In the genomic region with DNA sequence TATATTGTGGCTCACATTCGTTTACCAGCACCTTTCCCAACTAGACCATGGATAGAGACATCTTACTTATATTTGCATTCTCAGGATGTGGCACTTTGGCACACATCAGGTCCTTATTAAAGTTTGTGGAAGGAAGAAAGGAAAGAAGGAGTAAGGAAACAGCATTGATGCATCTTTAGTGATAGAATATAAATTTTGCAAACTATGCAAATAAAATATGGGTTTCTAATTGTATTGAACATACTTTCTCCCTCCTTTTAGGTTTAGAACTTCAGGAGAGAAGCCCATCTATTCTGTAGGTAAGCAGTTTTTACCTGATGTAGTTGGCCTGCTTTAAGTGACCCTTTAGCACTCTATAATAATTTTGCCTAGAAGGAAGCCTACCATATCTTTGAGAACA, we compare ENCODE assay signal across 34 cellular contexts. TPM values are rescaled to one million over a fixed set of nuclear protein-coding genes. Genes with fewer than 3 reads are reported as not detected.
DNase-seq lines count a peak whose midpoint lies in the region; ATAC-seq, FAIRE-seq and TF ChIP-seq lines count a peak whose summit lies in the region.
"Had no signal": no experiment of that assay in that cellular context is flagged by ENCODE, and none has a peak within 500 bp of the region (broad histone marks: within the 10 kb centered on the region; RNA-seq: fewer than 3 reads in every experiment).

No MANE protein-coding gene starts in this region.

- TF ChIP-seq EP300 in HepG2 (IDR thresholded peaks at IDR 0.05; ENCODE audit: low read depth in 2 of 2, low read length in 2 of 2) (no peak), HepG2 (CRISPR knock-in tag; IDR thresholded peaks at IDR 0.05; ENCODE audit: borderline replicate concordance) (no peak), A549 (IDR thresholded peaks at IDR 0.05) (no peak), K562 (IDR thresholded peaks at IDR 0.05; ENCODE audit: low read length) (no peak)

- H3K36me3 ChIP-seq in HepG2 (replicated peaks in 1 of 2; ENCODE audit: control insufficient read depth in 1 of 2, insufficient read depth in 2 of 2, low read length in 2 of 2) (peaks cover 0 to 22% of the 10 kb centered on the region in 2 experiments; a peak in 2 of 5 replicates), right lobe of liver (peaks cover 0 to 8% (median 0%) of the 10 kb centered on the region in 4 donors), IMR-90 (ENCODE audit: control insufficient read depth, insufficient read depth, low read length) (no peaks in the 10 kb centered on the region), K562 (ENCODE audit: control insufficient read depth, insufficient read depth, low read length) (peaks cover 17% of the 10 kb centered on the region; the same call in 2 of the 3 replicates), left lung (peaks cover 0 to 25% of the 10 kb centered on the region in 2 donors)

- H2AK5ac ChIP-seq in IMR-90 (ENCODE audit: low read depth, low read length): no peak overlapping the region

- CTCF ChIA-PET in HepG2 (lab: Yijun Ruan, JAX; ENCODE audit: low intra/inter-chr PET ratio, low total read pairs): no interaction called here
- CTCF ChIA-PET in A549 (lab: Yijun Ruan, JAX): no interaction called here
- CTCF ChIA-PET in IMR-90 (lab: Yijun Ruan, JAX): no interaction called here
- CTCF ChIA-PET in K562 (lab: Yijun Ruan, JAX; ENCODE audit: low intra/inter-chr PET ratio): no interaction called here

- H3K14ac ChIP-seq in IMR-90 (replicated peaks; ENCODE audit: low read depth, low read length): no peak overlapping the region

- no peak overlapping the region for H2BK20ac ChIP-seq in IMR-90 (ENCODE audit: low read depth, low read length)

- 87% methylated on average over 1 of the region's 1 CpG for WGBS in HepG2 (ENCODE audit: low lambda C conversion rate)
- 73% methylated on average over 1 of the region's 1 CpG for WGBS in right lobe of liver (ENCODE audit: insufficient coverage, low coverage, low lambda C conversion rate, missing lambda C conversion rate)
- WGBS in A549 (ENCODE audit: missing lambda C conversion rate): 58% methylated on average over 1 of the region's 1 CpG
- no CpG with 5 or more reads among the region's 1 CpG for WGBS in IMR-90 (ENCODE audit: extremely low coverage in 2 of 2, insufficient read length in 1 of 2), 2 experiments
- 27% methylated on average over 1 of the region's 1 CpG for WGBS in K562 (ENCODE audit: insufficient coverage, low coverage, missing lambda C conversion rate)

- in situ Hi-C loops in HepG2 (cut with HindIII; ENCODE audit: extremely low pct_ligation_motif_present, low pct_unique_long_range_greater_than_20kb) (no loop called here), IMR-90 (cut with MboI; ENCODE audit: low sequenced_read_pairs) (no loop called here), K562 (cut with MboI) (no loop called here)

- ATAC-seq in HepG2: no peak
- no peak for ATAC-seq in right lobe of liver
- ATAC-seq in A549: no peak
- no peak for ATAC-seq in IMR-90 (ENCODE audit: low read depth)
- ATAC-seq in K562: no peak
- no peak for ATAC-seq in left lung
- ATAC-seq: CD8-positive, alpha-beta T cell had no signal

- no peak overlapping the region for H3K18ac ChIP-seq in IMR-90 (ENCODE audit: low read depth, low read length)

- H2AFZ ChIP-seq in HepG2 (ENCODE audit: low read length): no peak overlapping the region
- no peak overlapping the region for H2AFZ ChIP-seq in IMR-90 (replicated peaks; ENCODE audit: low read length, poor library complexity)
- H2AFZ ChIP-seq in K562 (ENCODE audit: low read depth, low read length): no peak overlapping the region

- FAIRE-seq in HepG2 (lab: Jason Lieb, UNC): no peak
- no peak for FAIRE-seq in A549 (lab: Jason Lieb, UNC)
- FAIRE-seq in K562 (lab: Jason Lieb, UNC): no peak
- FAIRE-seq: A204.1, D721Med had no signal

- no peak for TF ChIP-seq RAD21 in HepG2 (CRISPR knock-in tag; IDR thresholded peaks at IDR 0.05)
- TF ChIP-seq RAD21 in A549 (conservative IDR thresholded peaks at IDR 0.05 in 1 of 2, IDR thresholded peaks at IDR 0.05 in 1 of 2): no peak
- no peak for TF ChIP-seq RAD21 in IMR-90 (IDR thresholded peaks at IDR 0.05; ENCODE audit: low read length)
- TF ChIP-seq RAD21 in K562 (CRISPR knock-in tag; conservative IDR thresholded peaks at IDR 0.05 in 1 of 2, IDR thresholded peaks at IDR 0.05 in 1 of 2): no peak

- H2BK120ac ChIP-seq in IMR-90 (ENCODE audit: low read depth, low read length): no peak overlapping the region

- peaks cover 2% of the 10 kb centered on the region; the same call in 1 of the 2 replicates for H3K9me1 ChIP-seq in IMR-90 (ENCODE audit: insufficient read depth, low read length)
- H3K9me1 ChIP-seq in K562 (ENCODE audit: control insufficient read depth, insufficient read depth, low read length): no peaks in the 10 kb centered on the region

- no peak overlapping the region for H4K91ac ChIP-seq in IMR-90 (ENCODE audit: insufficient read depth, low read depth, low read length)

- no peak overlapping the region for H3K9ac ChIP-seq in HepG2 (ENCODE audit: insufficient read depth, low read depth, low read length)
- H3K9ac ChIP-seq in IMR-90 (ENCODE audit: low read depth, low read length): no peak overlapping the region
- no peak overlapping the region for H3K9ac ChIP-seq in K562 (ENCODE audit: insufficient read depth in 1 of 2, low read depth in 2 of 2, low read length in 2 of 2)
- H3K9ac ChIP-seq: BLaER1; BLaER1 treated with 17β-estradiol and CSF1 and Interleukin-3, amounts not matched to agents 10 nM and 100 nM had no signal

- H3K27ac ChIP-seq in HepG2 (ENCODE audit: extremely low read length, insufficient read depth, low read length): no peak overlapping the region
- H3K27ac ChIP-seq in right lobe of liver: no peak overlapping the region
- no peak overlapping the region for H3K27ac ChIP-seq in A549
- no peak overlapping the region for H3K27ac ChIP-seq in IMR-90 (ENCODE audit: insufficient read depth, low read length)
- H3K27ac ChIP-seq in K562 (ENCODE audit: extremely low read depth, low read depth, low read length): no peak overlapping the region
- no peak overlapping the region for H3K27ac ChIP-seq in left lung
- H3K27ac ChIP-seq: 22Rv1; BLaER1; BLaER1 treated with 17β-estradiol and CSF1 and Interleukin-3, amounts not matched to agents 10 nM and 100 nM; C4-2B had no signal

- H4K20me1 ChIP-seq in HepG2 (ENCODE audit: insufficient read depth, low read length) (no peaks in the 10 kb centered on the region), IMR-90 (ENCODE audit: insufficient read depth, low read length) (no peaks in the 10 kb centered on the region), K562 (replicated peaks; ENCODE audit: control insufficient read depth, insufficient read depth, low read length) (no peaks in the 10 kb centered on the region)
- H4K20me1 ChIP-seq: BLaER1 had no signal

- H3K56ac ChIP-seq in IMR-90 (ENCODE audit: extremely low read depth, insufficient read depth, low read length): no peak overlapping the region

- peaks cover 5 to 14% of the 10 kb centered on the region in 2 experiments for H3K79me1 ChIP-seq in IMR-90 (ENCODE audit: low read depth in 1 of 2, low read length in 2 of 2)

- peaks cover 10% of the 10 kb centered on the region; the same call in 1 of the 2 replicates for H3K4me1 ChIP-seq in HepG2 (ENCODE audit: insufficient read depth, low read length)
- H3K4me1 ChIP-seq in right lobe of liver: no peaks in the 10 kb centered on the region
- H3K4me1 ChIP-seq in A549: no peaks in the 10 kb centered on the region
- H3K4me1 ChIP-seq in IMR-90 (ENCODE audit: control insufficient read depth, insufficient read depth, low read length): peaks cover 3% of the 10 kb centered on the region; the same call in 1 of the 2 replicates
- H3K4me1 ChIP-seq in K562 (replicated peaks in 1 of 2; ENCODE audit: control insufficient read depth in 2 of 2, insufficient read depth in 2 of 2, low read length in 2 of 2): peaks cover 0 to 3% of the 10 kb centered on the region in 2 experiments; a peak in 1 of 5 replicates
- no peaks in the 10 kb centered on the region for H3K4me1 ChIP-seq in left lung
- H3K4me1 ChIP-seq: BE2C; BLaER1; BLaER1 treated with 17β-estradiol and CSF1 and Interleukin-3, amounts not matched to agents 10 nM and 100 nM had no signal

- peaks cover 2% of the 10 kb centered on the region for H3K79me2 ChIP-seq in HepG2 (ENCODE audit: insufficient read depth, low read length)
- peaks cover 4% of the 10 kb centered on the region; the same call in 1 of the 3 replicates for H3K79me2 ChIP-seq in K562 (ENCODE audit: control insufficient read depth, insufficient read depth, low read length)

- H3K27me3 ChIP-seq in HepG2 (ENCODE audit: control insufficient read depth in 1 of 2, insufficient read depth in 2 of 2, low read length in 2 of 2) (no peaks in the 10 kb centered on the region), right lobe of liver (no peaks in the 10 kb centered on the region), IMR-90 (ENCODE audit: control insufficient read depth, insufficient read depth, low read length) (no peaks in the 10 kb centered on the region), K562 (ENCODE audit: control insufficient read depth in 2 of 2, insufficient read depth in 2 of 2, low read length in 2 of 2) (no peaks in the 10 kb centered on the region), left lung (no peaks in the 10 kb centered on the region)
- H3K27me3 ChIP-seq: BE2C; BLaER1; BLaER1 treated with 17β-estradiol and CSF1 and Interleukin-3, amounts not matched to agents 10 nM and 100 nM had no signal

- no peak overlapping the region for H2BK5ac ChIP-seq in IMR-90 (ENCODE audit: low read depth, low read length, poor library complexity, severe bottlenecking)

- intact Hi-C loops in HepG2 (cut with micrococcal nuclease; ENCODE audit: unreplicated experiment) (no loop called here), right lobe of liver (cut with DNase I) (no loop called here), IMR-90 (cut with micrococcal nuclease) (no loop called here), K562 (cut with micrococcal nuclease) (no loop called here), left lung (cut with DNase I) (no loop called here)

- H3K4me3 ChIP-seq in HepG2 (replicated peaks in 1 of 3; ENCODE audit: insufficient read depth in 1 of 3, low read depth in 2 of 3, low read length in 3 of 3): no peak overlapping the region
- no peak overlapping the region for H3K4me3 ChIP-seq in right lobe of liver
- no peak overlapping the region for H3K4me3 ChIP-seq in A549
- H3K4me3 ChIP-seq in IMR-90 (ENCODE audit: insufficient read depth, low read depth, low read length): no peak overlapping the region
- no peak overlapping the region for H3K4me3 ChIP-seq in K562
- no peak overlapping the region for H3K4me3 ChIP-seq in left lung
- H3K4me3 ChIP-seq: BLaER1; BLaER1 treated with 17β-estradiol and CSF1 and Interleukin-3, amounts not matched to agents 10 nM and 100 nM had no signal

- H3K4ac ChIP-seq in IMR-90 (ENCODE audit: low read depth, low read length): no peak overlapping the region

- H3K4me2 ChIP-seq in HepG2 (ENCODE audit: low read depth, low read length): no peak overlapping the region
- H3K4me2 ChIP-seq in A549: no peak overlapping the region
- no peak overlapping the region for H3K4me2 ChIP-seq in IMR-90 (ENCODE audit: low read depth, low read length)
- H3K4me2 ChIP-seq in K562 (ENCODE audit: insufficient read depth, low read length): no peak overlapping the region
- H3K4me2 ChIP-seq: BLaER1; BLaER1 treated with 17β-estradiol and CSF1 and Interleukin-3, amounts not matched to agents 10 nM and 100 nM had no signal

- TF ChIP-seq POLR2A in HepG2 (IDR thresholded peaks at IDR 0.05; ENCODE audit: insufficient read depth in 1 of 2, low read depth in 2 of 2, low read length in 2 of 2): no peak
- no peak for TF ChIP-seq POLR2A in right lobe of liver (IDR thresholded peaks at IDR 0.05)
- no peak for TF ChIP-seq POLR2A in A549 (IDR thresholded peaks at IDR 0.05; ENCODE audit: low read length)
- no peak for TF ChIP-seq POLR2A in IMR-90 (IDR thresholded peaks at IDR 0.05; ENCODE audit: low read depth, low read length)
- TF ChIP-seq POLR2A in K562 (conservative IDR thresholded peaks at IDR 0.05): no peak

- TF ChIP-seq CTCF in HepG2 (CRISPR knock-in tag; IDR thresholded peaks at IDR 0.05): no peak
- no peak for TF ChIP-seq CTCF in right lobe of liver (IDR thresholded peaks at IDR 0.05)
- TF ChIP-seq CTCF in A549 (IDR thresholded peaks at IDR 0.05): no peak
- TF ChIP-seq CTCF in IMR-90 (conservative IDR thresholded peaks at IDR 0.05; ENCODE audit: low read depth, low read length): no peak
- TF ChIP-seq CTCF in K562 (IDR thresholded peaks at IDR 0.05 in 2 of 3, conservative IDR thresholded peaks at IDR 0.05 in 1 of 3; ENCODE audit: insufficient read depth in 2 of 3, low read depth in 1 of 3, low read length in 3 of 3): no peak
- TF ChIP-seq CTCF in left lung (IDR thresholded peaks at IDR 0.05): no peak

- H4K8ac ChIP-seq in IMR-90 (ENCODE audit: low read depth in 2 of 2, low read length in 2 of 2): no peak overlapping the region

- H2AK9ac ChIP-seq in IMR-90 (replicated peaks; ENCODE audit: low read depth, low read length, poor library complexity): no peak overlapping the region

- no peak overlapping the region for H2BK15ac ChIP-seq in IMR-90 (ENCODE audit: low read depth, low read length)

- POLR2A ChIA-PET in HepG2 (lab: Yijun Ruan, JAX): no interaction called here
- POLR2A ChIA-PET in A549 (lab: Yijun Ruan, JAX): no interaction called here
- POLR2A ChIA-PET in IMR-90 (lab: Charles Lee; ENCODE audit: unreplicated experiment): no interaction called here
- POLR2A ChIA-PET in K562 (lab: Yijun Ruan, JAX): interaction anchor here (1.0 kb wide), 1 partner anchor 9 kb away, joined by 3 read pairs; no protein-coding TSS in a partner anchor

- no peaks in the 10 kb centered on the region for H3K9me3 ChIP-seq in HepG2 (ENCODE audit: low read length)
- H3K9me3 ChIP-seq in right lobe of liver: no peaks in the 10 kb centered on the region
- no peaks in the 10 kb centered on the region for H3K9me3 ChIP-seq in A549
- no peaks in the 10 kb centered on the region for H3K9me3 ChIP-seq in IMR-90 (ENCODE audit: control insufficient read depth, insufficient read depth, low read length)
- H3K9me3 ChIP-seq in K562 (replicated peaks; ENCODE audit: control insufficient read depth, insufficient read depth, low read depth, low read length): no peaks in the 10 kb centered on the region
- no peaks in the 10 kb centered on the region for H3K9me3 ChIP-seq in left lung
- H3K9me3 ChIP-seq: BE2C, BLaER1, Caco-2 had no signal

- BruUV-seq in HepG2 (replicated peaks; lab: Mats Ljungman, UMichigan) (no TSS peak), IMR-90 (replicated peaks; lab: Mats Ljungman, UMichigan) (no TSS peak), K562 (replicated peaks; lab: Mats Ljungman, UMichigan) (no TSS peak)

- dilution Hi-C loops in IMR-90 (cut with HindIII; ENCODE audit: low sequenced_read_pairs, unreplicated experiment): no loop called here

- DNase-seq in HepG2 (ENCODE audit: low spot score) (no peak), right lobe of liver (no peak), A549 (ENCODE audit: low read depth in 1 of 2, low spot score in 1 of 2) (no peak), IMR-90 (no peak), K562 (ENCODE audit: extremely low read depth in 1 of 4, low spot score in 3 of 4) (no peak), left lung (no peak), NCI-H748 (lab: John Stamatoyannopoulos, UW; ENCODE audit: unreplicated experiment) (no peak), AG08395 (ENCODE audit: low spot score) (no peak)
- DNase-seq: 8988T; ACHN; AML-193; BE2C; C1 segment of cervical spinal cord; Caco-2; Calu3; CD4-positive, alpha-beta memory T cell; CD4-positive, alpha-beta T cell; CD4-positive, CD25-positive, alpha-beta regulatory T cell; CD8-positive, alpha-beta memory T cell; CD8-positive, alpha-beta T cell; COR-L47; DMS 273 treated with DMSO at 0.1 percent for 48 hours; DMS153; DMS53; DMS79; DMS79 treated with DMSO at 0.1 percent for 48 hours; DND-41; EL had no signal

- no peak overlapping the region for H3K23ac ChIP-seq in IMR-90 (ENCODE audit: low read depth, low read length)

- H4K5ac ChIP-seq in IMR-90 (ENCODE audit: low read depth, low read length): no peak overlapping the region

RNA-seq across cellular contexts. Expression of a gene that starts 20.4 kb away (rescaled TPM):
- total RNA-seq in HepG2 (2016; rRNA removed; fragmentation: Illumina TruSeq; extraction: Trizol) (67.9 and 97.3 TPM in 2 replicates), right lobe of liver (10 to 100 TPM; 15.9 to 26.7 (median 18.2) TPM), IMR-90 (2012; rRNA removed) (24.0 and 30.3 TPM in 2 replicates), K562 (2014; rRNA removed) (87.2 and 98.6 TPM in 2 replicates), K562 (2014; rRNA removed; fragmentation: Illumina TruSeq; extraction: Trizol) (102 and 104 TPM in 2 replicates), K562 (2015; rRNA removed; fragmentation: Illumina TruSeq; extraction: Trizol) (102 and 118 TPM in 2 replicates), K562 (2021) (66.0 and 81.9 TPM in 2 replicates), left lung (10 to 100 TPM; 28.9 to 29.1 TPM)
- 27.8 TPM in 2 replicates for total RNA-seq in HepG2 (2016; cell fraction: cytosol; rRNA removed; fragmentation: Illumina TruSeq; extraction: Trizol; ENCODE audit: low read depth)
- 65.9 and 101 TPM in 2 replicates for total RNA-seq in HepG2 (2016; cell fraction: insoluble cytoplasmic fraction; rRNA removed; fragmentation: Illumina TruSeq; extraction: Trizol)
- 51.7 and 53.0 TPM in 2 replicates for total RNA-seq in HepG2 (2016; cell fraction: membrane; rRNA removed; fragmentation: Illumina TruSeq; extraction: Trizol)
- 21.9 and 28.3 TPM in 2 replicates for total RNA-seq in HepG2 (2016; cell fraction: nucleus; rRNA removed; fragmentation: Illumina TruSeq; extraction: Trizol)
- polyA plus RNA-seq in HepG2 (2011; rRNA removed) (50.2 and 61.2 TPM in 2 replicates), A549 (2011; rRNA removed) (103 and 104 TPM in 2 replicates), A549 (2017; fragmentation: RNase III; extraction: RNeasy Plus Mini Kit Qiagen cat#74134 plus additional on column Dnase treatment) (55.5 to 60.0 TPM (median 57.2 TPM) in 3 replicates), IMR-90 (2012; rRNA removed) (29.4 and 30.6 TPM in 2 replicates), K562 (2011; rRNA removed) (126 and 130 TPM in 2 replicates), K562 (2014; fragmentation: Illumina TruSeq; extraction: Trizol) (68.5 and 75.0 TPM in 2 replicates), K562 (2014; fragmentation: Nextera tagmentation; extraction: Ambion mirVana) (100 to 1,000 TPM; 216 to 237 TPM), K562 (2014; rRNA removed) (67.2 and 79.2 TPM in 2 replicates)
- 27.7 and 30.4 TPM in 2 replicates for polyA plus RNA-seq in HepG2 (2011; cell fraction: cytosol; rRNA removed)
- polyA plus RNA-seq in HepG2 (2011; cell fraction: nucleus; rRNA removed): 9.2 and 10.1 TPM in 2 replicates
- polyA plus RNA-seq in HepG2 (2012): 40.6 and 45.7 TPM in 2 replicates
- 34.1 and 42.7 TPM in 2 replicates for polyA plus RNA-seq in HepG2 (2016; cell fraction: cytosol; fragmentation: Illumina TruSeq; extraction: Trizol; ENCODE audit: low read depth)
- 102 and 104 TPM in 2 replicates for polyA plus RNA-seq in HepG2 (2016; cell fraction: insoluble cytoplasmic fraction; fragmentation: Illumina TruSeq; extraction: Trizol; ENCODE audit: low read depth)
- polyA plus RNA-seq in HepG2 (2016; cell fraction: membrane; fragmentation: Illumina TruSeq; extraction: Trizol; ENCODE audit: low read depth): 46.1 and 46.9 TPM in 2 replicates
- 34.7 and 41.9 TPM in 2 replicates for polyA plus RNA-seq in HepG2 (2016; cell fraction: nucleus; fragmentation: Illumina TruSeq; extraction: Trizol; ENCODE audit: insufficient read depth, low read depth)
- 13.4 and 41.4 TPM in 2 replicates for polyA minus RNA-seq in HepG2 (2011; rRNA and poly(A)+ RNA removed; ENCODE audit: low replicate concordance)
- polyA minus RNA-seq in HepG2 (2011; cell fraction: cytosol; rRNA and poly(A)+ RNA removed): 11.1 and 12.9 TPM in 2 replicates
- 15.0 and 16.6 TPM in 2 replicates for polyA minus RNA-seq in HepG2 (2011; cell fraction: nucleus; rRNA and poly(A)+ RNA removed)
- 37.4 and 43.6 TPM in 2 replicates for polyA plus RNA-seq in A549 (2012; cell fraction: cytosol; rRNA removed)
- 12.2 and 12.7 TPM in 2 replicates for polyA plus RNA-seq in A549 (2012; cell fraction: nucleus; rRNA removed)
- 13.4 and 17.9 TPM in 2 replicates for polyA minus RNA-seq in A549 (2011; rRNA and poly(A)+ RNA removed)
- 7.8 and 19.4 TPM in 2 replicates for polyA plus RNA-seq in IMR-90 (2012; cell fraction: cytosol; rRNA removed)
- 2.7 and 12.3 TPM in 2 replicates for polyA plus RNA-seq in IMR-90 (2012; cell fraction: nucleus; rRNA removed; ENCODE audit: low replicate concordance)
- total RNA-seq in K562 (2011; cell fraction: chromatin; rRNA removed; ENCODE audit: low replicate concordance): 47.1 and 66.4 TPM in 2 replicates
- total RNA-seq in K562 (2011; cell fraction: nucleolus; rRNA removed): 27.8 and 30.0 TPM in 2 replicates
- 47.8 and 65.0 TPM in 2 replicates for total RNA-seq in K562 (2011; cell fraction: nucleoplasm; rRNA removed)
- polyA plus RNA-seq in K562 (2011; cell fraction: cytosol; rRNA removed): 27.7 and 54.8 TPM in 2 replicates
- 30.0 and 56.5 TPM in 2 replicates for polyA plus RNA-seq in K562 (2011; cell fraction: nucleus; rRNA removed)
- polyA plus RNA-seq in K562 (2012): 93.8 and 140 TPM in 2 replicates
- polyA minus RNA-seq in K562 (2011; rRNA and poly(A)+ RNA removed): 63.0 and 72.5 TPM in 2 replicates
- 23.1 and 25.8 TPM in 2 replicates for polyA minus RNA-seq in K562 (2011; cell fraction: cytosol; rRNA and poly(A)+ RNA removed)
- polyA minus RNA-seq in K562 (2011; cell fraction: nucleus; rRNA and poly(A)+ RNA removed): 11.6 and 21.1 TPM in 2 replicates

RNA-seq across cellular contexts. Expression of a gene that starts 47.2 kb away (rescaled TPM):
- total RNA-seq in HepG2 (2016; rRNA removed; fragmentation: Illumina TruSeq; extraction: Trizol): 74.3 and 83.3 TPM in 2 replicates
- 71.2 and 75.6 TPM in 2 replicates for total RNA-seq in HepG2 (2016; cell fraction: cytosol; rRNA removed; fragmentation: Illumina TruSeq; extraction: Trizol; ENCODE audit: low read depth)
- 77.4 and 84.5 TPM in 2 replicates for total RNA-seq in HepG2 (2016; cell fraction: insoluble cytoplasmic fraction; rRNA removed; fragmentation: Illumina TruSeq; extraction: Trizol)
- 47.3 and 51.3 TPM in 2 replicates for total RNA-seq in HepG2 (2016; cell fraction: membrane; rRNA removed; fragmentation: Illumina TruSeq; extraction: Trizol)
- 40.6 and 45.8 TPM in 2 replicates for total RNA-seq in HepG2 (2016; cell fraction: nucleus; rRNA removed; fragmentation: Illumina TruSeq; extraction: Trizol)
- 92.0 and 121 TPM in 2 replicates for polyA plus RNA-seq in HepG2 (2011; rRNA removed)
- polyA plus RNA-seq in HepG2 (2011; cell fraction: cytosol; rRNA removed): 39.6 and 72.5 TPM in 2 replicates
- polyA plus RNA-seq in HepG2 (2011; cell fraction: nucleus; rRNA removed): 38.0 and 39.7 TPM in 2 replicates
- polyA plus RNA-seq in HepG2 (2012): 73.4 and 84.2 TPM in 2 replicates
- 10.3 and 12.2 TPM in 2 replicates for polyA plus RNA-seq in HepG2 (2016; cell fraction: cytosol; fragmentation: Illumina TruSeq; extraction: Trizol; ENCODE audit: low read depth)
- polyA plus RNA-seq in HepG2 (2016; cell fraction: insoluble cytoplasmic fraction; fragmentation: Illumina TruSeq; extraction: Trizol; ENCODE audit: low read depth): 113 and 114 TPM in 2 replicates
- 31.5 and 35.2 TPM in 2 replicates for polyA plus RNA-seq in HepG2 (2016; cell fraction: membrane; fragmentation: Illumina TruSeq; extraction: Trizol; ENCODE audit: low read depth)
- polyA plus RNA-seq in HepG2 (2016; cell fraction: nucleus; fragmentation: Illumina TruSeq; extraction: Trizol; ENCODE audit: insufficient read depth, low read depth): 65.7 and 66.6 TPM in 2 replicates
- 87.8 and 136 TPM in 2 replicates for polyA minus RNA-seq in HepG2 (2011; rRNA and poly(A)+ RNA removed; ENCODE audit: low replicate concordance)
- 128 and 159 TPM in 2 replicates for polyA minus RNA-seq in HepG2 (2011; cell fraction: cytosol; rRNA and poly(A)+ RNA removed)
- 68.9 and 102 TPM in 2 replicates for polyA minus RNA-seq in HepG2 (2011; cell fraction: nucleus; rRNA and poly(A)+ RNA removed)
- total RNA-seq in right lobe of liver: 100 to 1,000 TPM in 2 of 6 experiments, 10 to 100 TPM in 4; 59.3 to 163 (median 81.7) TPM
- polyA plus RNA-seq in A549 (2011; rRNA removed): 95.3 and 141 TPM in 2 replicates
- 25.5 and 42.7 TPM in 2 replicates for polyA plus RNA-seq in A549 (2012; cell fraction: cytosol; rRNA removed)
- polyA plus RNA-seq in A549 (2012; cell fraction: nucleus; rRNA removed): 34.3 and 42.9 TPM in 2 replicates
- polyA plus RNA-seq in A549 (2017; fragmentation: RNase III; extraction: RNeasy Plus Mini Kit Qiagen cat#74134 plus additional on column Dnase treatment): 75.0 to 86.1 TPM (median 75.7 TPM) in 3 replicates
- polyA minus RNA-seq in A549 (2011; rRNA and poly(A)+ RNA removed): 62.6 and 69.4 TPM in 2 replicates
- total RNA-seq in IMR-90 (2012; rRNA removed): 81.0 and 120 TPM in 2 replicates
- 57.9 and 65.5 TPM in 2 replicates for polyA plus RNA-seq in IMR-90 (2012; rRNA removed)
- polyA plus RNA-seq in IMR-90 (2012; cell fraction: cytosol; rRNA removed): 71.4 and 74.7 TPM in 2 replicates
- polyA plus RNA-seq in IMR-90 (2012; cell fraction: nucleus; rRNA removed; ENCODE audit: low replicate concordance): 35.9 and 46.7 TPM in 2 replicates
- total RNA-seq in K562 (2011; cell fraction: chromatin; rRNA removed; ENCODE audit: low replicate concordance): 17.2 and 50.1 TPM in 2 replicates
- total RNA-seq in K562 (2011; cell fraction: nucleolus; rRNA removed): 15.7 and 17.4 TPM in 2 replicates
- total RNA-seq in K562 (2011; cell fraction: nucleoplasm; rRNA removed): 22.2 and 30.5 TPM in 2 replicates
- 30.0 and 35.8 TPM in 2 replicates for total RNA-seq in K562 (2014; rRNA removed)
- 45.4 and 53.5 TPM in 2 replicates for total RNA-seq in K562 (2014; rRNA removed; fragmentation: Illumina TruSeq; extraction: Trizol)
- 39.6 and 45.7 TPM in 2 replicates for total RNA-seq in K562 (2015; rRNA removed; fragmentation: Illumina TruSeq; extraction: Trizol)
- 70.8 and 77.2 TPM in 2 replicates for total RNA-seq in K562 (2021)
- 74.7 and 95.3 TPM in 2 replicates for polyA plus RNA-seq in K562 (2011; rRNA removed)
- 35.5 and 36.2 TPM in 2 replicates for polyA plus RNA-seq in K562 (2011; cell fraction: cytosol; rRNA removed)
- 21.9 and 32.9 TPM in 2 replicates for polyA plus RNA-seq in K562 (2011; cell fraction: nucleus; rRNA removed)
- polyA plus RNA-seq in K562 (2012): 55.5 and 74.0 TPM in 2 replicates
- polyA plus RNA-seq in K562 (2014; fragmentation: Illumina TruSeq; extraction: Trizol): 60.2 and 67.9 TPM in 2 replicates
- 10 to 100 TPM; 14.0 to 15.7 TPM for polyA plus RNA-seq in K562 (2014; fragmentation: Nextera tagmentation; extraction: Ambion mirVana)
- polyA plus RNA-seq in K562 (2014; rRNA removed): 33.6 and 41.4 TPM in 2 replicates
- 200 and 246 TPM in 2 replicates for polyA minus RNA-seq in K562 (2011; rRNA and poly(A)+ RNA removed)
- 47.0 and 60.7 TPM in 2 replicates for polyA minus RNA-seq in K562 (2011; cell fraction: cytosol; rRNA and poly(A)+ RNA removed)
- 12.4 and 26.5 TPM in 2 replicates for polyA minus RNA-seq in K562 (2011; cell fraction: nucleus; rRNA and poly(A)+ RNA removed)
- total RNA-seq in left lung: 100 to 1,000 TPM; 146 to 150 TPM
